9 cellular contexts compared by ENCODE assay signal in genomic region chr19:42129399-42130253, GRCh38. TPM values are rescaled to one million over a fixed set of nuclear protein-coding genes. Genes with fewer than 3 reads are reported as not detected.
DNase-seq lines count a peak whose midpoint lies in the region; ATAC-seq and TF ChIP-seq lines count a peak whose summit lies in the region.
"Had no signal": no experiment of that assay in that cellular context is flagged by ENCODE, and none has a peak within 500 bp of the region (broad histone marks: within the 10 kb centered on the region; RNA-seq: fewer than 3 reads in every experiment).

No MANE protein-coding gene starts in this region.

- no TSS peak for BruUV-seq in mammary epithelial cell (replicated peaks; lab: Mats Ljungman, UMichigan)

- intact Hi-C loops in mammary epithelial cell (cut with micrococcal nuclease) = loop anchor here (1.0 to 5.0 kb wide), 2 partner anchors 16 to 168 kb away; no protein-coding TSS in a partner anchor

- H3K9ac ChIP-seq in mammary epithelial cell (ENCODE audit: insufficient read depth, low read length) (no peak overlapping the region), neural cell (ENCODE audit: low read length) (peak overlapping the region; percentile 20)
- H3K9ac ChIP-seq: KMS-11 had no signal

- H3K79me2 ChIP-seq in mammary epithelial cell (ENCODE audit: insufficient read depth, low read length) = no peaks in the 10 kb centered on the region
- no peaks in the 10 kb centered on the region for H3K79me2 ChIP-seq in neural cell (replicated peaks; ENCODE audit: insufficient read depth, low read length)

- no peak overlapping the region for H3K4me3 ChIP-seq in mammary epithelial cell (replicated peaks in 1 of 3; ENCODE audit: insufficient read depth in 1 of 3, low read depth in 2 of 3, low read length in 3 of 3)
- H3K4me3 ChIP-seq in neural cell (ENCODE audit: low read length) = no peak overlapping the region
- no peak overlapping the region for H3K4me3 ChIP-seq in MG63

- H3F3A ChIP-seq in neural cell (ENCODE audit: insufficient read depth, low read length, poor library complexity, severe bottlenecking) = no peaks in the 10 kb centered on the region

- peak overlapping the region; percentile 31 for H3K27ac ChIP-seq in mammary epithelial cell (ENCODE audit: insufficient read depth, low read depth, low read length)
- H3K27ac ChIP-seq in neural cell (ENCODE audit: low read length) = no peak overlapping the region
- H3K27ac ChIP-seq: KMS-11 had no signal

- H4K20me1 ChIP-seq in mammary epithelial cell (ENCODE audit: insufficient read depth, low read length) (no peaks in the 10 kb centered on the region), neural cell (ENCODE audit: insufficient read depth) (no peaks in the 10 kb centered on the region)

- H3K4me1 ChIP-seq in mammary epithelial cell (ENCODE audit: insufficient read depth, low read length) = peaks cover 33% of the 10 kb centered on the region

- no peak for TF ChIP-seq RAD21 in neural cell (conservative IDR thresholded peaks at IDR 0.05)

- ATAC-seq in GM19463 (IDR thresholded peaks at IDR 0.05; ENCODE audit: unreplicated experiment) = peak; percentile 62
- peak; percentile 49 for ATAC-seq in HG03571 (IDR thresholded peaks at IDR 0.05; ENCODE audit: unreplicated experiment)

- H3K36me3 ChIP-seq in mammary epithelial cell (ENCODE audit: insufficient read depth, low read length) = no peaks in the 10 kb centered on the region
- no peaks in the 10 kb centered on the region for H3K36me3 ChIP-seq in neural cell (ENCODE audit: insufficient read depth, low read length)
- no peaks in the 10 kb centered on the region for H3K36me3 ChIP-seq in MG63

- H3K27me3 ChIP-seq in mammary epithelial cell (ENCODE audit: insufficient read depth, low read length) (no peaks in the 10 kb centered on the region), neural cell (ENCODE audit: insufficient read depth, low read depth, low read length) (peaks cover 12% of the 10 kb centered on the region), MG63 (no peaks in the 10 kb centered on the region)

- dilution Hi-C loops in mammary epithelial cell (cut with HindIII; ENCODE audit: low sequenced_read_pairs) = no loop called here

- 26% methylated on average over 9 of the region's 20 CpGs for WGBS in mammary epithelial cell (ENCODE audit: low coverage, missing lambda C conversion rate)

- H2AFZ ChIP-seq in mammary epithelial cell (ENCODE audit: low read depth, low read length) = peak overlapping the region; percentile 1
- H2AFZ ChIP-seq in neural cell (ENCODE audit: low read depth, low read length) = no peak overlapping the region

- TF ChIP-seq CTCF in mammary epithelial cell (conservative IDR thresholded peaks at IDR 0.05 in 1 of 2, IDR thresholded peaks at IDR 0.05 in 1 of 2; ENCODE audit: extremely low read depth in 1 of 2, insufficient read depth in 1 of 2, low read depth in 1 of 2, low read length in 2 of 2) = no peak
- TF ChIP-seq CTCF in neural cell (IDR thresholded peaks at IDR 0.05; ENCODE audit: poor library complexity, severe bottlenecking) = no peak

- no peaks in the 10 kb centered on the region for H3K9me2 ChIP-seq in neural cell (ENCODE audit: insufficient read depth, low read length)

- no peak for TF ChIP-seq EP300 in neural cell (conservative IDR thresholded peaks at IDR 0.05; ENCODE audit: poor library complexity, severe bottlenecking)

- DNase-seq in Daoy (ENCODE audit: low read depth) (peak; percentile 40), mammary epithelial cell (peak; percentile 82), MG63 (no peak), HT-29 (ENCODE audit: low spot score) (no peak), DMS153 treated with DMSO at 0.1 percent for 48 hours (lab: John Stamatoyannopoulos, UW; ENCODE audit: unreplicated experiment) (no peak)

- in situ Hi-C loops in mammary epithelial cell (cut with MboI; ENCODE audit: low sequenced_read_pairs in 2 of 2) = no loop called here

- H3K9me3 ChIP-seq in mammary epithelial cell (replicated peaks; ENCODE audit: insufficient read depth, low read length) (no peaks in the 10 kb centered on the region), neural cell (ENCODE audit: low read length) (no peaks in the 10 kb centered on the region), MG63 (no peaks in the 10 kb centered on the region)

- CTCF ChIA-PET in mammary epithelial cell (lab: Charles Lee; ENCODE audit: low non-redundant PET) = no interaction called here

- H3K4me2 ChIP-seq in mammary epithelial cell (ENCODE audit: insufficient read depth, low read depth, low read length) (peak overlapping the region; percentile 29), neural cell (ENCODE audit: low read length) (no peak overlapping the region)
- H3K4me2 ChIP-seq: KMS-11 had no signal

TF ChIP-seq in neural cell, 6 proteins besides CTCF, POLR2A, EP300 and RAD21:
- no peak for TF ChIP-seq REST (IDR thresholded peaks at IDR 0.05; ENCODE audit: borderline replicate concordance)
- no peak for TF ChIP-seq SMC3 (conservative IDR thresholded peaks at IDR 0.05; ENCODE audit: poor library complexity)
- no peak for TF ChIP-seq EZH2 (IDR thresholded peaks at IDR 0.05; ENCODE audit: borderline replicate concordance, insufficient read depth, low read length, poor library complexity, severe bottlenecking)
- TF ChIP-seq TAF1 (IDR thresholded peaks at IDR 0.05; ENCODE audit: low read depth) = no peak
- TF ChIP-seq MXI1 (conservative IDR thresholded peaks at IDR 0.05; ENCODE audit: poor library complexity, severe bottlenecking) = no peak

RNA-seq across cellular contexts. Expression of gene POU2F2, which starts 2.6 kb away (rescaled TPM):
- total RNA-seq in Daoy (2014; rRNA removed; shearing (Covaris generic)) = 0.69 and 3.1 TPM in 2 replicates
- total RNA-seq in mammary epithelial cell = 10 to 100 TPM in 1 of 2 donors, under 1 TPM in 1; 0.83 to 12.5 TPM
- 1.3 TPM for polyA plus RNA-seq in mammary epithelial cell
- not detected for polyA minus RNA-seq in mammary epithelial cell
- polyA plus RNA-seq in neural cell = 7.7 and 12.4 TPM in 2 replicates
- 10.7 and 18.9 TPM in 2 replicates for polyA minus RNA-seq in neural cell
- not detected in 2 replicates for total RNA-seq in MG63 (2014; rRNA removed; shearing (Covaris generic); ENCODE audit: low replicate concordance)
- total RNA-seq in HT-29 (2014; rRNA removed; shearing (Covaris generic)) = 0.03 and 0.44 TPM in 2 replicates

RNA-seq across cellular contexts. Expression of gene ZNF574, which starts 53.7 kb away (rescaled TPM):
- total RNA-seq in Daoy (2014; rRNA removed; shearing (Covaris generic)) = 18.5 and 19.3 TPM in 2 replicates
- total RNA-seq in mammary epithelial cell = 10 to 100 TPM; 16.8 to 19.7 TPM
- polyA plus RNA-seq in mammary epithelial cell (16.6 TPM), neural cell (7.0 and 11.0 TPM in 2 replicates)
- polyA minus RNA-seq in mammary epithelial cell (20.6 TPM), neural cell (27.1 and 29.7 TPM in 2 replicates)
- total RNA-seq in MG63 (2014; rRNA removed; shearing (Covaris generic); ENCODE audit: low replicate concordance) = 18.8 and 20.4 TPM in 2 replicates
- 44.5 and 48.5 TPM in 2 replicates for total RNA-seq in HT-29 (2014; rRNA removed; shearing (Covaris generic))

RNA-seq across cellular contexts. Expression of gene GRIK5, which starts 59.6 kb away (rescaled TPM):
- 0.42 and 0.57 TPM in 2 replicates for total RNA-seq in Daoy (2014; rRNA removed; shearing (Covaris generic))
- under 1 TPM in 1 of 2 donors, not detected in 1; 0.45 TPM for total RNA-seq in mammary epithelial cell
- polyA plus RNA-seq in mammary epithelial cell (0.08 TPM), neural cell (22.4 and 28.3 TPM in 2 replicates)
- polyA minus RNA-seq in mammary epithelial cell (not detected), neural cell (25.6 and 26.6 TPM in 2 replicates)
- total RNA-seq in MG63 (2014; rRNA removed; shearing (Covaris generic); ENCODE audit: low replicate concordance) = not detected in 2 replicates
- 0.21 TPM in 1 of 2 replicates, not detected in the other for total RNA-seq in HT-29 (2014; rRNA removed; shearing (Covaris generic))

Comparison
In these comparisons a context has a peak if more than half of its experiments do, and no peak if none do; other contexts are left out.
1. DNase-seq: peak in Daoy (single experiment) and mammary epithelial cell (single experiment); none in MG63 (single experiment), HT-29 (single experiment) and DMS153 treated with DMSO at 0.1 percent for 48 hours (single experiment).